In the genomic region with DNA sequence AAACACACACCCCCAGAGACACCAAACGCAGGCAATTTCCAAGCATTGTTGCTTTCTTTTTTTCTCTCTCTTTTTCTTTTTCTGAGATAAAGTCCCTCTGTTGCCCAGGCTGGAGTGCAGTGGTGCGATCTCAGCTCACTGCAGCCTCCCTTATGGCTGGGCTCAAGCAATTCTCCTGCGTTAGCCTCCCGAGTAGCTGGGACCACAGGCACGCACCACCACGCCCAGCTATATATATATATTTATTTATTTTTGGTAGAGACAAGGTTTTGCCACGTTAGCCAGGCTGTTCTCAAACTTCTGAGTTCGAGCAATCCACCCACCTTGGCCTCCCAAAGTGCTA, we compare ENCODE assay signal across 11 cellular contexts. TPM values are rescaled to one million over a fixed set of nuclear protein-coding genes. Genes with fewer than 3 reads are reported as not detected.
A peak's percentile ranks its signal among the peaks of the same experiment; 100 is the strongest.
DNase-seq lines count a peak whose midpoint lies in the region; ATAC-seq and TF ChIP-seq lines count a peak whose summit lies in the region.
"Had no signal": no experiment of that assay in that cellular context is flagged by ENCODE, and none has a peak within 500 bp of the region (broad histone marks: within the 10 kb centered on the region; RNA-seq: fewer than 3 reads in every experiment).

No MANE protein-coding gene starts in this region.

- no peak overlapping the region; the same call in 1 of the 2 replicates for H3K9ac ChIP-seq in SU-DHL-6 (ENCODE audit: low read length)
- H3K9ac ChIP-seq in mesenchymal stem cell (ENCODE audit: low read length): peak overlapping the region; percentile 71
- no peak overlapping the region for H3K9ac ChIP-seq in smooth muscle cell (ENCODE audit: low read depth)

- H3K4me3 ChIP-seq in HEK293 (ENCODE audit: low read depth, low read length) (no peak overlapping the region), SU-DHL-6 (ENCODE audit: insufficient read depth, low read length, poor library complexity, severe bottlenecking) (no peak overlapping the region), mesenchymal stem cell (ENCODE audit: insufficient read depth in 1 of 2, low read depth in 1 of 2, low read length in 2 of 2) (no peak overlapping the region), smooth muscle cell (no peak overlapping the region)

- no peaks in the 10 kb centered on the region for H3K79me2 ChIP-seq in SU-DHL-6 (ENCODE audit: insufficient read depth, low read length)
- no peaks in the 10 kb centered on the region for H3K79me2 ChIP-seq in smooth muscle cell (ENCODE audit: low read depth)

- H3K79me1 ChIP-seq in mesenchymal stem cell (replicated peaks; ENCODE audit: low read length, poor library complexity, severe bottlenecking): peaks cover 2% of the 10 kb centered on the region

- TF ChIP-seq CTCF in HEK293 (tag by site-specific recombination; IDR thresholded peaks at IDR 0.05): no peak
- TF ChIP-seq CTCF in SU-DHL-6 (IDR thresholded peaks at IDR 0.05; ENCODE audit: insufficient read depth, low read length, poor library complexity, severe bottlenecking): no peak
- TF ChIP-seq CTCF in smooth muscle cell (IDR thresholded peaks at IDR 0.05; ENCODE audit: borderline replicate concordance, insufficient read depth, poor library complexity, severe bottlenecking): no peak

- H4K20me1 ChIP-seq in SU-DHL-6 (ENCODE audit: low read depth, low read length): no peaks in the 10 kb centered on the region
- no peaks in the 10 kb centered on the region for H4K20me1 ChIP-seq in smooth muscle cell (ENCODE audit: low read depth)

- no peak overlapping the region for H2BK15ac ChIP-seq in mesenchymal stem cell (ENCODE audit: low read depth, poor library complexity, severe bottlenecking)

- no peak for ATAC-seq in HG02623 (IDR thresholded peaks at IDR 0.05; ENCODE audit: unreplicated experiment)
- ATAC-seq in HG03159 (IDR thresholded peaks at IDR 0.05; ENCODE audit: unreplicated experiment): no peak

- no peaks in the 10 kb centered on the region for H3K9me2 ChIP-seq in SU-DHL-6 (replicated peaks; ENCODE audit: insufficient read depth, low read length)

- POLR2A ChIA-PET in HEK293 (lab: Yijun Ruan, JAX): interaction anchor here (0.6 to 1.7 kb wide), 15 partner anchors 9 to 406 kb away, joined by 3 to 12 read pairs (median 4); a partner anchor contains a TSS

- H3K27me3 ChIP-seq in SU-DHL-6 (ENCODE audit: low read length) (no peaks in the 10 kb centered on the region), mesenchymal stem cell (ENCODE audit: control insufficient read depth in 1 of 2, insufficient read depth in 1 of 2, low read length in 2 of 2) (no peaks in the 10 kb centered on the region), smooth muscle cell (ENCODE audit: low read depth) (no peaks in the 10 kb centered on the region)

- H3K4ac ChIP-seq in mesenchymal stem cell (ENCODE audit: low read depth in 1 of 2, low read length in 2 of 2): no peak overlapping the region

- H4K91ac ChIP-seq in mesenchymal stem cell (ENCODE audit: low read length): peak overlapping the region; percentile 25

- H2AFZ ChIP-seq in SU-DHL-6 (ENCODE audit: low read depth, low read length, severe bottlenecking) (peak overlapping the region; percentile 44), mesenchymal stem cell (ENCODE audit: low read depth, low read length) (no peak overlapping the region), smooth muscle cell (ENCODE audit: low read depth) (peak overlapping the region; percentile 72)

- no peak overlapping the region for H2BK12ac ChIP-seq in mesenchymal stem cell (ENCODE audit: low read length in 2 of 2)

- H2AK5ac ChIP-seq in mesenchymal stem cell (ENCODE audit: low read length, severe bottlenecking): no peak overlapping the region

- H3K23ac ChIP-seq in mesenchymal stem cell (ENCODE audit: low read length in 2 of 2): no peak overlapping the region

- no peak for DNase-seq in mesenchymal stem cell
- no peak for DNase-seq in smooth muscle cell (lab: John Stamatoyannopoulos, UW; ENCODE audit: unreplicated experiment)
- DNase-seq in GM03348 (ENCODE audit: low spot score): no peak
- no peak for DNase-seq in cortex of kidney (lab: John Stamatoyannopoulos, UW)
- DNase-seq: head of caudate nucleus; NCI-H1694 treated with DMSO at 0.1 percent for 48 hours; stimulated activated CD8-positive, alpha-beta memory T cell treated with anti-CD3 and anti-CD28 coated beads, Interleukin-4, amount 100 ng/mL, for 48 hours had no signal

- H3K9me3 ChIP-seq in HEK293 (ENCODE audit: control insufficient read depth, insufficient read depth, low read depth, low read length) (no peaks in the 10 kb centered on the region), SU-DHL-6 (ENCODE audit: insufficient read depth, low read length) (no peaks in the 10 kb centered on the region), mesenchymal stem cell (ENCODE audit: control insufficient read depth, low read length) (no peaks in the 10 kb centered on the region), smooth muscle cell (replicated peaks; ENCODE audit: low read depth) (no peaks in the 10 kb centered on the region)

- H3K4me1 ChIP-seq in HEK293 (ENCODE audit: control insufficient read depth, insufficient read depth, low read length): peaks cover 6% of the 10 kb centered on the region; the same call in 1 of the 2 replicates
- H3K4me1 ChIP-seq in mesenchymal stem cell (ENCODE audit: control insufficient read depth, insufficient read depth, low read depth, low read length): peaks cover 10% of the 10 kb centered on the region
- peaks cover 16% of the 10 kb centered on the region for H3K4me1 ChIP-seq in smooth muscle cell (ENCODE audit: low read depth)

- H3K18ac ChIP-seq in mesenchymal stem cell (ENCODE audit: low read depth in 1 of 2, low read length in 2 of 2): peak overlapping the region; percentile 16 to 28

- H2BK120ac ChIP-seq in mesenchymal stem cell (ENCODE audit: low read depth, low read length): no peak overlapping the region

- H2BK5ac ChIP-seq in mesenchymal stem cell (ENCODE audit: low read depth, low read length, poor library complexity, severe bottlenecking): no peak overlapping the region

- H3K4me2 ChIP-seq in SU-DHL-6 (ENCODE audit: low read depth, low read length, poor library complexity, severe bottlenecking): no peak overlapping the region
- H3K4me2 ChIP-seq in mesenchymal stem cell (ENCODE audit: low read length, poor library complexity, severe bottlenecking): peak overlapping the region; percentile 27
- H3K4me2 ChIP-seq in smooth muscle cell: peak overlapping the region; percentile 25

- H3F3A ChIP-seq in SU-DHL-6 (ENCODE audit: insufficient read depth) (peaks cover 15% of the 10 kb centered on the region), smooth muscle cell (ENCODE audit: low read depth) (peaks cover 7% of the 10 kb centered on the region)

- H3K27ac ChIP-seq in HEK293 (ENCODE audit: extremely low read depth, low read depth, low read length) (no peak overlapping the region), SU-DHL-6 (ENCODE audit: low read depth, low read length) (no peak overlapping the region), mesenchymal stem cell (ENCODE audit: low read length, poor library complexity, severe bottlenecking) (peak overlapping the region; percentile 89), smooth muscle cell (ENCODE audit: low read depth) (peak overlapping the region; percentile 7)

- H3K36me3 ChIP-seq in HEK293 (ENCODE audit: control insufficient read depth in 2 of 2, insufficient read depth in 1 of 2, low read length in 2 of 2): no peaks in the 10 kb centered on the region
- no peaks in the 10 kb centered on the region for H3K36me3 ChIP-seq in SU-DHL-6 (ENCODE audit: low read length)
- no peaks in the 10 kb centered on the region for H3K36me3 ChIP-seq in mesenchymal stem cell (ENCODE audit: control insufficient read depth in 1 of 2, insufficient read depth in 2 of 2, low read depth in 1 of 2, low read length in 2 of 2)
- H3K36me3 ChIP-seq in smooth muscle cell (ENCODE audit: low read depth): no peaks in the 10 kb centered on the region

- peak overlapping the region; percentile 72 for H4K8ac ChIP-seq in mesenchymal stem cell (ENCODE audit: low read length)

- CTCF ChIA-PET in HEK293 (lab: Yijun Ruan, JAX): interaction anchor here (0.6 to 1.6 kb wide), 6 partner anchors 12 to 745 kb away, joined by 3 to 5 read pairs (median 4); no protein-coding TSS in a partner anchor

- WGBS in mesenchymal stem cell: 81% methylated on average over 4 of the region's 8 CpGs
- WGBS in smooth muscle cell (ENCODE audit: low lambda C conversion rate): 94% methylated on average over 8 of the region's 8 CpGs

- no peak overlapping the region for H3K14ac ChIP-seq in mesenchymal stem cell (ENCODE audit: low read length in 2 of 2)

TF ChIP-seq in HEK293, 187 proteins besides CTCF, POLR2A, EP300 and RAD21 (continues in another document):
- TF ChIP-seq, protein P1, sequence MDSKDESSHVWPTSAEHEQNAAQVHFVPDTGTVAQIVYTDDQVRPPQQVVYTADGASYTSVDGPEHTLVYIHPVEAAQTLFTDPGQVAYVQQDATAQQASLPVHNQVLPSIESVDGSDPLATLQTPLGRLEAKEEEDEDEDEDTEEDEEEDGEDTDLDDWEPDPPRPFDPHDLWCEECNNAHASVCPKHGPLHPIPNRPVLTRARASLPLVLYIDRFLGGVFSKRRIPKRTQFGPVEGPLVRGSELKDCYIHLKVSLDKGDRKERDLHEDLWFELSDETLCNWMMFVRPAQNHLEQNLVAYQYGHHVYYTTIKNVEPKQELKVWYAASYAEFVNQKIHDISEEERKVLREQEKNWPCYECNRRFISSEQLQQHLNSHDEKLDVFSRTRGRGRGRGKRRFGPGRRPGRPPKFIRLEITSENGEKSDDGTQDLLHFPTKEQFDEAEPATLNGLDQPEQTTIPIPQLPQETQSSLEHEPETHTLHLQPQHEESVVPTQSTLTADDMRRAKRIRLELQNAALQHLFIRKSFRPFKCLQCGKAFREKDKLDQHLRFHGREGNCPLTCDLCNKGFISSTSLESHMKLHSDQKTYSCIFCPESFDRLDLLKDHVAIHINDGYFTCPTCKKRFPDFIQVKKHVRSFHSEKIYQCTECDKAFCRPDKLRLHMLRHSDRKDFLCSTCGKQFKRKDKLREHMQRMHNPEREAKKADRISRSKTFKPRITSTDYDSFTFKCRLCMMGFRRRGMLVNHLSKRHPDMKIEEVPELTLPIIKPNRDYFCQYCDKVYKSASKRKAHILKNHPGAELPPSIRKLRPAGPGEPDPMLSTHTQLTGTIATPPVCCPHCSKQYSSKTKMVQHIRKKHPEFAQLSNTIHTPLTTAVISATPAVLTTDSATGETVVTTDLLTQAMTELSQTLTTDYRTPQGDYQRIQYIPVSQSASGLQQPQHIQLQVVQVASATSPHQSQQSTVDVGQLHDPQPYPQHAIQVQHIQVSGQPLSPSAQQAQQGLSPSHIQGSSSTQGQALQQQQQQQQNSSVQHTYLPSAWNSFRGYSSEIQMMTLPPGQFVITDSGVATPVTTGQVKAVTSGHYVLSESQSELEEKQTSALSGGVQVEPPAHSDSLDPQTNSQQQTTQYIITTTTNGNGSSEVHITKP (tag by site-specific recombination; IDR thresholded peaks at IDR 0.05): peak; percentile 98
- 0 out of 2 replicates have a peak, but pooled peaks have one; percentile 2 for TF ChIP-seq KLF1 (tag by site-specific recombination; IDR thresholded peaks at IDR 0.05)

RNA-seq across cellular contexts. Expression of a gene that starts 14.0 kb away (rescaled TPM):
- polyA plus RNA-seq in mesenchymal stem cell (2013, experiment 1 of 2): 146 TPM
- 152 TPM for polyA plus RNA-seq in mesenchymal stem cell (2013, experiment 2 of 2)
- total RNA-seq in smooth muscle cell: 158 and 178 TPM in 2 replicates
- 163 and 179 TPM in 2 replicates for polyA plus RNA-seq in smooth muscle cell

RNA-seq across cellular contexts. Expression of a gene that starts 32.9 kb away (rescaled TPM):
- polyA plus RNA-seq in mesenchymal stem cell (2013, experiment 1 of 2): 22.1 TPM
- 21.5 TPM for polyA plus RNA-seq in mesenchymal stem cell (2013, experiment 2 of 2)
- total RNA-seq in smooth muscle cell: 34.6 and 38.3 TPM in 2 replicates
- 30.8 and 34.5 TPM in 2 replicates for polyA plus RNA-seq in smooth muscle cell

Comparison
In these comparisons a context has a peak if more than half of its experiments do, and no peak if none do; other contexts are left out.
1. H3K27ac ChIP-seq: peak in mesenchymal stem cell (single experiment) and smooth muscle cell (single experiment); none in HEK293 (single experiment) and SU-DHL-6 (single experiment).